Comparison of ENCODE assay signal across 14 cellular contexts in the genomic region with DNA sequence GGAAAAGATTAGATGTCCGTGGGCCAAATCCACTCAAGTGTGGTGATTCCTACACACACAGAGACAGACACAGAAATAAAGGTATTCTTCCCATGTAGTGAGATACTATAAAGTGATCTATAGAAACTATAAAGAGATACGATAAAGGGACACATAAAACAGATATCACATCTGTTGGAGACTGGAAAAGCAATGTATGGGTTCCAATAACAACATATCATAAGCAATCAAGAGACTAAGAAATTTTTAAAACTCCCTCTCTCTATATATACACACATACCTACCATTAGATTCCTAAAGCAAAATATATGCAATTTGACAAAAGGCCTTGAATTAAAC. TPM values are rescaled to one million over a fixed set of nuclear protein-coding genes. Genes with fewer than 3 reads are reported as not detected.
DNase-seq lines count a peak whose midpoint lies in the region; ATAC-seq and TF ChIP-seq lines count a peak whose summit lies in the region.
"Had no signal": no experiment of that assay in that cellular context is flagged by ENCODE, and none has a peak within 500 bp of the region (broad histone marks: within the 10 kb centered on the region; RNA-seq: fewer than 3 reads in every experiment).

No MANE protein-coding gene starts in this region.

- H2BK120ac ChIP-seq in mesenchymal stem cell (ENCODE audit: low read depth, low read length): no peak overlapping the region

- no peak overlapping the region for H3K4ac ChIP-seq in mesenchymal stem cell (ENCODE audit: low read depth in 1 of 2, low read length in 2 of 2)

- WGBS in mesenchymal stem cell: 100% methylated on average over 1 of the region's 2 CpGs
- 67 to 85% methylated on average over 2 of the region's 2 CpGs for WGBS in transverse colon (ENCODE audit: low coverage in 1 of 2), 2 donors

- H3K27me3 Mint-ChIP-seq in activated naive CD4-positive, alpha-beta T cell treated with anti-CD3 and anti-CD28 coated beads, Interleukin-2, amount 50 U/mL, for 24 hours: no peaks in the 10 kb centered on the region
- H3K27me3 Mint-ChIP-seq in activated T-helper 1 cell treated with anti-CD3 and anti-CD28 coated beads, Interleukin-12 subunit alpha, Interleukin-12 subunit beta, Interleukin-2, Interleukin-4 antibody, amounts not matched to agents 30 ng/mL and 10 ng/mL and 1 ng/mL, durations not matched to agents 14 hours and 24 hours and 36 hours (ENCODE audit: insufficient read depth): no peaks in the 10 kb centered on the region

- no peak for TF ChIP-seq POLR2A in transverse colon (IDR thresholded peaks at IDR 0.05)

- H3K18ac ChIP-seq in mesenchymal stem cell (ENCODE audit: low read depth in 1 of 2, low read length in 2 of 2): no peak overlapping the region

- peak overlapping the region; percentile 13 for H3K9ac ChIP-seq in mesenchymal stem cell (ENCODE audit: low read length)

- H2BK5ac ChIP-seq in mesenchymal stem cell (ENCODE audit: low read depth, low read length, poor library complexity, severe bottlenecking): no peak overlapping the region

- in situ Hi-C loops in transverse colon (cut with MboI; ENCODE audit: low pct_ligation_motif_present in 1 of 4, low pct_unique_long_range_greater_than_20kb in 1 of 4, low sequenced_read_pairs in 3 of 4): no loop called here
- in situ Hi-C loops in ACHN (cut with HindIII; ENCODE audit: low pct_ligation_motif_present, low pct_unique_long_range_greater_than_20kb, low sequenced_read_pairs): no loop called here

- H3K9me3 Mint-ChIP-seq in activated naive CD4-positive, alpha-beta T cell treated with anti-CD3 and anti-CD28 coated beads, Interleukin-2, amount 50 U/mL, for 24 hours: no peaks in the 10 kb centered on the region
- H3K9me3 Mint-ChIP-seq in activated T-helper 1 cell treated with anti-CD3 and anti-CD28 coated beads, Interleukin-12 subunit alpha, Interleukin-12 subunit beta, Interleukin-2, Interleukin-4 antibody, amounts not matched to agents 30 ng/mL and 10 ng/mL and 1 ng/mL, durations not matched to agents 14 hours and 24 hours and 36 hours: no peaks in the 10 kb centered on the region

- peaks cover 11% of the 10 kb centered on the region for H3K79me1 ChIP-seq in mesenchymal stem cell (replicated peaks; ENCODE audit: low read length, poor library complexity, severe bottlenecking)

- peaks cover 9 to 57% of the 10 kb centered on the region in 2 experiments for H3K36me3 ChIP-seq in mesenchymal stem cell (ENCODE audit: control insufficient read depth in 1 of 2, insufficient read depth in 2 of 2, low read depth in 1 of 2, low read length in 2 of 2)
- H3K36me3 ChIP-seq in transverse colon: peaks cover 0 to 33% (median 19%) of the 10 kb centered on the region in 4 donors
- H3K36me3 ChIP-seq: ovary had no signal

- peaks cover 7% of the 10 kb centered on the region for H3K4me1 ChIP-seq in mesenchymal stem cell (ENCODE audit: control insufficient read depth, insufficient read depth, low read depth, low read length)
- peaks cover 4 to 43% (median 28%) of the 10 kb centered on the region in 4 donors for H3K4me1 ChIP-seq in transverse colon

- peaks cover 45% of the 10 kb centered on the region for H3K36me3 Mint-ChIP-seq in activated naive CD4-positive, alpha-beta T cell treated with anti-CD3 and anti-CD28 coated beads, Interleukin-2, amount 50 U/mL, for 24 hours
- peaks cover 75% of the 10 kb centered on the region for H3K36me3 Mint-ChIP-seq in activated T-helper 1 cell treated with anti-CD3 and anti-CD28 coated beads, Interleukin-12 subunit alpha, Interleukin-12 subunit beta, Interleukin-2, Interleukin-4 antibody, amounts not matched to agents 30 ng/mL and 10 ng/mL and 1 ng/mL, durations not matched to agents 14 hours and 24 hours and 36 hours (ENCODE audit: low read depth)

- H4K91ac ChIP-seq in mesenchymal stem cell (ENCODE audit: low read length): no peak overlapping the region

- peak overlapping the region; percentile 66 for H3K27ac Mint-ChIP-seq in activated naive CD4-positive, alpha-beta T cell treated with anti-CD3 and anti-CD28 coated beads, Interleukin-2, amount 50 U/mL, for 24 hours
- H3K27ac Mint-ChIP-seq in activated T-helper 1 cell treated with anti-CD3 and anti-CD28 coated beads, Interleukin-12 subunit alpha, Interleukin-12 subunit beta, Interleukin-2, Interleukin-4 antibody, amounts not matched to agents 30 ng/mL and 10 ng/mL and 1 ng/mL, durations not matched to agents 14 hours and 24 hours and 36 hours: peak overlapping the region; percentile 26

- no peaks in the 10 kb centered on the region for H3K27me3 ChIP-seq in mesenchymal stem cell (ENCODE audit: control insufficient read depth in 1 of 2, insufficient read depth in 1 of 2, low read length in 2 of 2)
- H3K27me3 ChIP-seq in transverse colon: no peaks in the 10 kb centered on the region
- H3K27me3 ChIP-seq: ovary had no signal

- TF ChIP-seq EP300 in transverse colon (IDR thresholded peaks at IDR 0.05; ENCODE audit: low read depth): no peak

- intact Hi-C loops in activated T-helper 1 cell treated with anti-CD3 and anti-CD28 coated beads, Interleukin-12 subunit alpha, Interleukin-12 subunit beta, Interleukin-2, Interleukin-4 antibody, amounts not matched to agents 30 ng/mL and 10 ng/mL and 1 ng/mL, durations not matched to agents 14 hours and 24 hours and 36 hours (cut with micrococcal nuclease): loop anchor here (2.0 to 10.0 kb wide), 3 partner anchors 15 to 1253 kb away; partner anchors contain the start of genes NEU1, POLR1H and PPP1R11
- intact Hi-C loops in transverse colon (cut with DNase I; ENCODE audit: low total_unique reads): no loop called here

- H3K27ac ChIP-seq in mesenchymal stem cell (ENCODE audit: low read length, poor library complexity, severe bottlenecking) (peak overlapping the region; percentile 21), transverse colon (peak overlapping the region in 3 of 4 donors; percentile 94 to 98 (median 94))

- H3K4me3 ChIP-seq in mesenchymal stem cell (ENCODE audit: insufficient read depth in 1 of 2, low read depth in 1 of 2, low read length in 2 of 2) (no peak overlapping the region), transverse colon (no peak overlapping the region)
- H3K4me3 ChIP-seq: ovary had no signal

- H3K4me3 Mint-ChIP-seq in activated naive CD4-positive, alpha-beta T cell treated with anti-CD3 and anti-CD28 coated beads, Interleukin-2, amount 50 U/mL, for 24 hours: peak overlapping the region; percentile 13
- H3K4me3 Mint-ChIP-seq in activated T-helper 1 cell treated with anti-CD3 and anti-CD28 coated beads, Interleukin-12 subunit alpha, Interleukin-12 subunit beta, Interleukin-2, Interleukin-4 antibody, amounts not matched to agents 30 ng/mL and 10 ng/mL and 1 ng/mL, durations not matched to agents 14 hours and 24 hours and 36 hours: no peak overlapping the region

- no peak overlapping the region for H3K4me2 ChIP-seq in mesenchymal stem cell (ENCODE audit: low read length, poor library complexity, severe bottlenecking)

- H2BK12ac ChIP-seq in mesenchymal stem cell (ENCODE audit: low read length in 2 of 2): no peak overlapping the region

- no peak overlapping the region for H2AK5ac ChIP-seq in mesenchymal stem cell (ENCODE audit: low read length, severe bottlenecking)

- H3K23ac ChIP-seq in mesenchymal stem cell (ENCODE audit: low read length in 2 of 2): no peak overlapping the region

- no peak overlapping the region for H2AFZ ChIP-seq in mesenchymal stem cell (ENCODE audit: low read depth, low read length)

- no peak overlapping the region for H2BK15ac ChIP-seq in mesenchymal stem cell (ENCODE audit: low read depth, poor library complexity, severe bottlenecking)

- H3K9me3 ChIP-seq in mesenchymal stem cell (ENCODE audit: control insufficient read depth, low read length): no peaks in the 10 kb centered on the region
- no peaks in the 10 kb centered on the region for H3K9me3 ChIP-seq in transverse colon
- H3K9me3 ChIP-seq: ovary had no signal

- TF ChIP-seq CTCF in transverse colon (IDR thresholded peaks at IDR 0.05): no peak

- no peak for DNase-seq in activated naive CD4-positive, alpha-beta T cell treated with anti-CD3 and anti-CD28 coated beads, Interleukin-2, amount 50 U/mL, for 16 hours
- DNase-seq in activated T-helper 1 cell treated with anti-CD3 and anti-CD28 coated beads, Interleukin-12 subunit alpha, Interleukin-12 subunit beta, Interleukin-2, Interleukin-4 antibody, amounts not matched to agents 30 ng/mL and 10 ng/mL and 1 ng/mL, durations not matched to agents 14 hours and 24 hours and 36 hours (ENCODE audit: low spot score): no peak
- DNase-seq in mesenchymal stem cell (no peak), transverse colon (no peak), NCI-H146 treated with DMSO at 0.1 percent for 48 hours (lab: John Stamatoyannopoulos, UW; ENCODE audit: unreplicated experiment) (no peak), ACHN (no peak)
- DNase-seq: activated CD8-positive, alpha-beta memory T cell treated with anti-CD3 and anti-CD28 coated beads for 24 hours; aorta; H7; left colon; ovary; T-helper 9 cell had no signal

- no peak overlapping the region for H4K8ac ChIP-seq in mesenchymal stem cell (ENCODE audit: low read length)

- H3K4me1 Mint-ChIP-seq in activated naive CD4-positive, alpha-beta T cell treated with anti-CD3 and anti-CD28 coated beads, Interleukin-2, amount 50 U/mL, for 24 hours: peaks cover 70% of the 10 kb centered on the region
- peaks cover 70% of the 10 kb centered on the region for H3K4me1 Mint-ChIP-seq in activated T-helper 1 cell treated with anti-CD3 and anti-CD28 coated beads, Interleukin-12 subunit alpha, Interleukin-12 subunit beta, Interleukin-2, Interleukin-4 antibody, amounts not matched to agents 30 ng/mL and 10 ng/mL and 1 ng/mL, durations not matched to agents 14 hours and 24 hours and 36 hours (ENCODE audit: low read depth)

- ATAC-seq in GM19455 (IDR thresholded peaks at IDR 0.05; ENCODE audit: unreplicated experiment): no peak
- ATAC-seq: left colon had no signal

- H3K14ac ChIP-seq in mesenchymal stem cell (ENCODE audit: low read length in 2 of 2): no peak overlapping the region

RNA-seq across cellular contexts. Expression of gene PPP1R10, which starts 5.2 kb away (rescaled TPM):
- 124 and 126 TPM in 2 replicates for total RNA-seq in activated T-helper 1 cell treated with anti-CD3 and anti-CD28 coated beads, Interleukin-12 subunit alpha, Interleukin-12 subunit beta, Interleukin-2, Interleukin-4 antibody, amounts not matched to agents 30 ng/mL and 10 ng/mL and 1 ng/mL, durations not matched to agents 14 hours and 24 hours and 36 hours
- polyA plus RNA-seq in mesenchymal stem cell (2013, experiment 1 of 2): 55.9 TPM
- polyA plus RNA-seq in mesenchymal stem cell (2013, experiment 2 of 2): 52.8 TPM
- 10 to 100 TPM; 35.5 to 62.5 (median 53.8) TPM for total RNA-seq in transverse colon

RNA-seq across cellular contexts. Expression of gene MRPS18B, which starts 5.8 kb away (rescaled TPM):
- 75.5 and 77.7 TPM in 2 replicates for total RNA-seq in activated T-helper 1 cell treated with anti-CD3 and anti-CD28 coated beads, Interleukin-12 subunit alpha, Interleukin-12 subunit beta, Interleukin-2, Interleukin-4 antibody, amounts not matched to agents 30 ng/mL and 10 ng/mL and 1 ng/mL, durations not matched to agents 14 hours and 24 hours and 36 hours
- polyA plus RNA-seq in mesenchymal stem cell (2013, experiment 1 of 2): 38.7 TPM
- 39.7 TPM for polyA plus RNA-seq in mesenchymal stem cell (2013, experiment 2 of 2)
- total RNA-seq in transverse colon: 10 to 100 TPM in 3 of 4 donors, 1 to 10 TPM in 1; 6.0 to 61.9 (median 39.4) TPM

RNA-seq across cellular contexts. Expression of gene ATAT1, which starts 14.8 kb away (rescaled TPM):
- 11.6 and 13.4 TPM in 2 replicates for total RNA-seq in activated T-helper 1 cell treated with anti-CD3 and anti-CD28 coated beads, Interleukin-12 subunit alpha, Interleukin-12 subunit beta, Interleukin-2, Interleukin-4 antibody, amounts not matched to agents 30 ng/mL and 10 ng/mL and 1 ng/mL, durations not matched to agents 14 hours and 24 hours and 36 hours
- polyA plus RNA-seq in mesenchymal stem cell (2013, experiment 1 of 2): 14.3 TPM
- polyA plus RNA-seq in mesenchymal stem cell (2013, experiment 2 of 2): 13.5 TPM
- 100 to 1,000 TPM in 1 of 4 donors, 10 to 100 TPM in 3; 10.6 to 174 (median 22.2) TPM for total RNA-seq in transverse colon

RNA-seq across cellular contexts. Expression of gene C6orf136, which starts 35.1 kb away (rescaled TPM):
- total RNA-seq in activated T-helper 1 cell treated with anti-CD3 and anti-CD28 coated beads, Interleukin-12 subunit alpha, Interleukin-12 subunit beta, Interleukin-2, Interleukin-4 antibody, amounts not matched to agents 30 ng/mL and 10 ng/mL and 1 ng/mL, durations not matched to agents 14 hours and 24 hours and 36 hours: 23.9 and 36.0 TPM in 2 replicates
- polyA plus RNA-seq in mesenchymal stem cell (2013, experiment 1 of 2): 13.6 TPM
- 14.4 TPM for polyA plus RNA-seq in mesenchymal stem cell (2013, experiment 2 of 2)
- 100 to 1,000 TPM in 1 of 4 donors, 10 to 100 TPM in 3; 49.1 to 301 (median 63.5) TPM for total RNA-seq in transverse colon

RNA-seq across cellular contexts. Expression of gene ABCF1, which starts 40.6 kb away (rescaled TPM):
- total RNA-seq in activated T-helper 1 cell treated with anti-CD3 and anti-CD28 coated beads, Interleukin-12 subunit alpha, Interleukin-12 subunit beta, Interleukin-2, Interleukin-4 antibody, amounts not matched to agents 30 ng/mL and 10 ng/mL and 1 ng/mL, durations not matched to agents 14 hours and 24 hours and 36 hours: 115 and 120 TPM in 2 replicates
- 50.0 TPM for polyA plus RNA-seq in mesenchymal stem cell (2013, experiment 1 of 2)
- polyA plus RNA-seq in mesenchymal stem cell (2013, experiment 2 of 2): 49.7 TPM
- 10 to 100 TPM; 33.0 to 52.0 (median 40.1) TPM for total RNA-seq in transverse colon
